In genomic region chr7:750111-750905, GRCh38 we compare ENCODE assay signal across 25 cellular contexts. TPM values are rescaled to one million over a fixed set of nuclear protein-coding genes. Genes with fewer than 3 reads are reported as not detected.
DNase-seq lines count a peak whose midpoint lies in the region; ATAC-seq, FAIRE-seq and TF ChIP-seq lines count a peak whose summit lies in the region.
"Had no signal": no experiment of that assay in that cellular context is flagged by ENCODE, and none has a peak within 500 bp of the region (broad histone marks: within the 10 kb centered on the region; RNA-seq: fewer than 3 reads in every experiment).

No MANE protein-coding gene starts in this region.

- WGBS in gastroesophageal sphincter (ENCODE audit: low coverage in 1 of 2), 2 donors: 92 to 96% methylated on average over 18 to 19 of the region's 26 CpGs
- WGBS in GM23248 (ENCODE audit: low coverage in 1 of 2, low lambda C conversion rate in 2 of 2, missing lambda C conversion rate in 2 of 2), 2 experiments: 91 to 93% methylated on average over 26 of the region's 26 CpGs

- H3F3A ChIP-seq in GM23248 (ENCODE audit: insufficient read depth): no peaks in the 10 kb centered on the region

- ATAC-seq in gastroesophageal sphincter (no peak), omental fat pad (ENCODE audit: low FRiP score) (peak; percentile 14)
- ATAC-seq in activated CD4-positive, alpha-beta T cell treated with anti-CD3 and anti-CD28 coated beads for 36 hours: no peak
- ATAC-seq: left lung, natural killer cell, WTC11 had no signal

- H3K4me3 ChIP-seq in gastroesophageal sphincter (no peak overlapping the region), GM23248 (no peak overlapping the region)
- H3K4me3 ChIP-seq: heart left ventricle, left lung, tibial nerve had no signal

- H2AFZ ChIP-seq in GM23248: no peak overlapping the region
- H2AFZ ChIP-seq: parathyroid adenoma had no signal

- H3K9me2 ChIP-seq in GM23248 (ENCODE audit: insufficient read depth): no peaks in the 10 kb centered on the region
- H3K9me2 ChIP-seq: SK-N-SH had no signal

- no peaks in the 10 kb centered on the region for H3K27me3 Mint-ChIP-seq in activated CD4-positive, alpha-beta T cell treated with anti-CD3 and anti-CD28 coated beads for 36 hours
- H3K27me3 Mint-ChIP-seq: activated naive CD8-positive, alpha-beta T cell treated with anti-CD3 and anti-CD28 coated beads for 36 hours; CD4-positive, alpha-beta memory T cell had no signal

- no peak for TF ChIP-seq EP300 in gastroesophageal sphincter (IDR thresholded peaks at IDR 0.05)

- H3K4me2 ChIP-seq in GM23248 (ENCODE audit: unreplicated experiment): no peak overlapping the region
- H3K4me2 ChIP-seq: SK-N-SH had no signal

- peaks cover 10% of the 10 kb centered on the region; the same call in 1 of the 2 replicates for H3K79me2 ChIP-seq in GM23248 (ENCODE audit: insufficient read depth)

- H3K9me3 Mint-ChIP-seq in activated CD4-positive, alpha-beta T cell treated with anti-CD3 and anti-CD28 coated beads for 36 hours (ENCODE audit: low read depth): no peaks in the 10 kb centered on the region
- H3K9me3 Mint-ChIP-seq: activated naive CD8-positive, alpha-beta T cell treated with anti-CD3 and anti-CD28 coated beads for 36 hours; CD4-positive, alpha-beta memory T cell; HFFc6; natural killer cell had no signal

- H3K27ac Mint-ChIP-seq in activated CD4-positive, alpha-beta T cell treated with anti-CD3 and anti-CD28 coated beads for 36 hours: no peak overlapping the region
- H3K27ac Mint-ChIP-seq: activated naive CD8-positive, alpha-beta T cell treated with anti-CD3 and anti-CD28 coated beads for 36 hours; activated T-helper 2 cell treated with anti-CD3 and anti-CD28 coated beads, Interferon-gamma antibody, Interleukin-2, Interleukin-4, amounts not matched to agents 10 μg/mL and 5 μg/mL and 100 μg/mL, durations not matched to agents 14 hours and 24 hours and 36 hours; CD4-positive, alpha-beta memory T cell; HFFc6; natural killer cell had no signal

- no peak for TF ChIP-seq CTCF in D721Med (IDR thresholded peaks at IDR 0.05; ENCODE audit: insufficient read depth, missing control alignments)
- TF ChIP-seq CTCF in gastroesophageal sphincter (IDR thresholded peaks at IDR 0.05): no peak
- no peak for TF ChIP-seq CTCF in omental fat pad (IDR thresholded peaks at IDR 0.05)

- peak; percentile 63 for FAIRE-seq in D721Med (lab: Jason Lieb, UNC)
- FAIRE-seq: G401.6 had no signal

- intact Hi-C loops in activated CD4-positive, alpha-beta T cell treated with anti-CD3 and anti-CD28 coated beads for 36 hours (cut with DNase I, micrococcal nuclease): no loop called here

- H3K4me1 ChIP-seq in gastroesophageal sphincter (peaks cover 0 to 19% (median 6%) of the 10 kb centered on the region in 3 donors), GM23248 (ENCODE audit: insufficient read depth) (no peaks in the 10 kb centered on the region)
- H3K4me1 ChIP-seq: left lung, parathyroid adenoma had no signal

- H4K20me1 ChIP-seq in GM23248 (ENCODE audit: insufficient read depth): no peaks in the 10 kb centered on the region

- TF ChIP-seq POLR2A in gastroesophageal sphincter (IDR thresholded peaks at IDR 0.05): no peak

- POLR2A ChIA-PET in activated CD4-positive, alpha-beta T cell treated with anti-CD3 and anti-CD28 coated beads for 36 hours (lab: Charles Lee): no interaction called here

- no peak for DNase-seq in D721Med (ENCODE audit: insufficient read length, low spot score)
- DNase-seq in NCI-H524 (lab: John Stamatoyannopoulos, UW): peak; percentile 69 to 84
- no peak for DNase-seq in omental fat pad (ENCODE audit: low spot score)
- DNase-seq in SW480 (ENCODE audit: low spot score): no peak
- DNase-seq in activated CD4-positive, alpha-beta T cell treated with anti-CD3 and anti-CD28 coated beads for 36 hours: no peak
- DNase-seq in NCI-H2196 (lab: John Stamatoyannopoulos, UW; ENCODE audit: unreplicated experiment): no peak
- no peak for DNase-seq in GM23248
- DNase-seq: activated CD4-positive, alpha-beta T cell treated with anti-CD3 and anti-CD28 coated beads, Interleukin-2, amount 50 U/mL, for 48 hours; activated CD8-positive, alpha-beta memory T cell treated with anti-CD3 and anti-CD28 coated beads, Interleukin-2, amount 50 U/mL, for 48 hours; activated naive CD8-positive, alpha-beta T cell treated with anti-CD3 and anti-CD28 coated beads for 36 hours; CD4-positive, alpha-beta memory T cell; cerebellar nuclear complex; HFFc6; midbrain; natural killer cell; NCI-H526 treated with DMSO at 0.1 percent for 48 hours; SK-N-SH had no signal

- H3K4me3 Mint-ChIP-seq in activated CD4-positive, alpha-beta T cell treated with anti-CD3 and anti-CD28 coated beads for 36 hours: no peak overlapping the region
- H3K4me3 Mint-ChIP-seq: activated naive CD8-positive, alpha-beta T cell treated with anti-CD3 and anti-CD28 coated beads for 36 hours; CD4-positive, alpha-beta memory T cell; HFFc6; natural killer cell; WTC11 had no signal

- H3K9me3 ChIP-seq in gastroesophageal sphincter (no peaks in the 10 kb centered on the region), GM23248 (ENCODE audit: low read depth) (no peaks in the 10 kb centered on the region)
- H3K9me3 ChIP-seq: heart left ventricle, left lung, SK-N-SH, tibial nerve had no signal

- H3K9ac ChIP-seq in GM23248: no peak overlapping the region
- H3K9ac ChIP-seq: parathyroid adenoma, SK-N-SH had no signal

- H3K36me3 ChIP-seq in gastroesophageal sphincter (peaks cover 0 to 72% of the 10 kb centered on the region in 2 donors), GM23248 (ENCODE audit: low read depth) (peaks cover 6% of the 10 kb centered on the region; the same call in 1 of the 2 replicates)

- CTCF ChIA-PET in activated CD4-positive, alpha-beta T cell treated with anti-CD3 and anti-CD28 coated beads for 36 hours (lab: Charles Lee): no interaction called here

- H3K27ac ChIP-seq in gastroesophageal sphincter (peak overlapping the region in 3 of 4 donors; percentile 32 to 63 (median 48)), GM23248 (no peak overlapping the region)
- H3K27ac ChIP-seq: left lung, parathyroid adenoma, tibial nerve had no signal

- no peaks in the 10 kb centered on the region for H3K4me1 Mint-ChIP-seq in activated CD4-positive, alpha-beta T cell treated with anti-CD3 and anti-CD28 coated beads for 36 hours
- H3K4me1 Mint-ChIP-seq: activated naive CD8-positive, alpha-beta T cell treated with anti-CD3 and anti-CD28 coated beads for 36 hours; CD4-positive, alpha-beta memory T cell; natural killer cell; WTC11 had no signal

- in situ Hi-C loops in GM23248 (cut with MboI): no loop called here

- H3K27me3 ChIP-seq in gastroesophageal sphincter: no peaks in the 10 kb centered on the region
- no peaks in the 10 kb centered on the region for H3K27me3 ChIP-seq in GM23248 (replicated peaks; ENCODE audit: insufficient read depth)
- H3K27me3 ChIP-seq: heart left ventricle, left lung, tibial nerve had no signal

- peaks cover 35% of the 10 kb centered on the region for H3K36me3 Mint-ChIP-seq in activated CD4-positive, alpha-beta T cell treated with anti-CD3 and anti-CD28 coated beads for 36 hours (ENCODE audit: low read depth)
- H3K36me3 Mint-ChIP-seq: natural killer cell had no signal

RNA-seq across cellular contexts. Expression of gene PRKAR1B, which starts 23.2 kb away (rescaled TPM):
- 10 to 100 TPM; 11.6 to 39.1 (median 24.8) TPM for total RNA-seq in gastroesophageal sphincter
- total RNA-seq in omental fat pad: 10 to 100 TPM in 2 of 4 donors, 1 to 10 TPM in 2; 9.0 to 11.4 (median 10.3) TPM
- 10 to 100 TPM; 37.0 to 41.0 TPM for total RNA-seq in activated CD4-positive, alpha-beta T cell treated with anti-CD3 and anti-CD28 coated beads for 36 hours
- 8.6 and 10.2 TPM in 2 replicates for total RNA-seq in GM23248 (2014; rRNA removed; shearing (Covaris generic))
- 12.9 and 13.0 TPM in 2 replicates for polyA plus RNA-seq in GM23248 (2016; fragmentation: Nextera tagmentation; extraction: Ambion mirVana)

RNA-seq across cellular contexts. Expression of gene DNAAF5, which starts 23.8 kb away (rescaled TPM):
- total RNA-seq in gastroesophageal sphincter (10 to 100 TPM; 17.4 to 36.4 (median 21.7) TPM), omental fat pad (10 to 100 TPM; 15.7 to 27.1 (median 25.1) TPM)
- 10 to 100 TPM; 31.5 to 37.2 TPM for total RNA-seq in activated CD4-positive, alpha-beta T cell treated with anti-CD3 and anti-CD28 coated beads for 36 hours
- 33.6 and 35.7 TPM in 2 replicates for total RNA-seq in GM23248 (2014; rRNA removed; shearing (Covaris generic))
- polyA plus RNA-seq in GM23248 (2016; fragmentation: Nextera tagmentation; extraction: Ambion mirVana): 5.5 and 5.7 TPM in 2 replicates

Comparison
In these comparisons a context has a peak if more than half of its experiments do, and no peak if none do; other contexts are left out.
1. DNase-seq: peak in NCI-H524 (2 of 2); none in D721Med (single experiment), omental fat pad (single experiment), SW480 (single experiment), activated CD4-positive, alpha-beta T cell treated with anti-CD3 and anti-CD28 coated beads for 36 hours (single experiment), NCI-H2196 (single experiment) and GM23248 (single experiment).